In genomic region chr1:100353988-100354387, GRCh38 we compare ENCODE assay signal across 8 cellular contexts. TPM values are rescaled to one million over a fixed set of nuclear protein-coding genes. Genes with fewer than 3 reads are reported as not detected.
DNase-seq lines count a peak whose midpoint lies in the region; ATAC-seq and TF ChIP-seq lines count a peak whose summit lies in the region.

No MANE protein-coding gene starts in this region.

- no peaks in the 10 kb centered on the region for H3K9me3 ChIP-seq in neural progenitor cell (ENCODE audit: low read depth)

- H4K20me1 ChIP-seq in neural progenitor cell (ENCODE audit: low read depth), result peaks cover 36% of the 10 kb centered on the region

- intact Hi-C loops in dorsolateral prefrontal cortex (cut with DNase I), result loop anchor here (2.0 to 10.0 kb wide), 10 partner anchors 87 to 545 kb away; partner anchors contain the start of genes RTCA (in 2 of the 2), SLC30A7 (in 2 of the 2), DBT (in 1 of the 2) and EXTL2 (in 1 of the 2)

- peaks cover 39% of the 10 kb centered on the region for H3F3A ChIP-seq in neural progenitor cell (ENCODE audit: low read depth)

- H3K79me2 ChIP-seq in neural progenitor cell (ENCODE audit: low read depth), result peaks cover 65% of the 10 kb centered on the region

- H3K4me1 ChIP-seq in neural progenitor cell, result peaks cover 48% of the 10 kb centered on the region

- peak overlapping the region; percentile 94 for H3K4me3 Mint-ChIP-seq in neural progenitor cell

- peak; percentile 77 for DNase-seq in Daoy (ENCODE audit: low read depth)
- peak; percentile 23 for DNase-seq in NCI-H1105 treated with DMSO at 0.1 percent for 48 hours (lab: John Stamatoyannopoulos, UW)
- no peak for DNase-seq in dorsolateral prefrontal cortex
- peak; percentile 44 for DNase-seq in neural progenitor cell (ENCODE audit: low spot score)
- DNase-seq in cortex of kidney (lab: John Stamatoyannopoulos, UW), result no peak
- no peak for DNase-seq in activated CD4-positive, alpha-beta T cell treated with anti-CD3 and anti-CD28 coated beads, Interleukin-2, amount 50 U/mL, for 1 hour

- H3K36me3 ChIP-seq in neural progenitor cell, result peaks cover 7% of the 10 kb centered on the region

- H3K4me3 ChIP-seq in dorsolateral prefrontal cortex (peak overlapping the region in 57 of 59 donors; percentile 67 to 94 (median 87)), neural progenitor cell (peak overlapping the region; percentile 93)

- H2AFZ ChIP-seq in neural progenitor cell (replicated peaks), result no peak overlapping the region

- no peaks in the 10 kb centered on the region for H3K9me3 Mint-ChIP-seq in neural progenitor cell

- H3K27me3 ChIP-seq in dorsolateral prefrontal cortex, result no peaks in the 10 kb centered on the region
- H3K27me3 ChIP-seq in neural progenitor cell, result no peaks in the 10 kb centered on the region

- peak overlapping the region; percentile 75 for H3K9ac ChIP-seq in neural progenitor cell

- H3K27ac ChIP-seq in dorsolateral prefrontal cortex, result peak overlapping the region in 11 of 59 donors; percentile 3 to 88 (median 53)
- H3K27ac ChIP-seq in neural progenitor cell, result no peak overlapping the region

- peaks cover 2% of the 10 kb centered on the region for H3K27me3 Mint-ChIP-seq in neural progenitor cell (ENCODE audit: insufficient read depth, low read depth)

- ATAC-seq in GM21619 (IDR thresholded peaks at IDR 0.05; ENCODE audit: unreplicated experiment) (no peak), HG02798 (IDR thresholded peaks at IDR 0.05; ENCODE audit: poor library complexity, unreplicated experiment) (no peak)

- H3K4me1 Mint-ChIP-seq in neural progenitor cell, result peaks cover 50% of the 10 kb centered on the region

- peak overlapping the region; percentile 96 for H3K4me2 ChIP-seq in neural progenitor cell

- peaks cover 6% of the 10 kb centered on the region for H3K36me3 Mint-ChIP-seq in neural progenitor cell

- TF ChIP-seq CTCF in dorsolateral prefrontal cortex (IDR thresholded peaks at IDR 0.05 in 54 of 56, conservative IDR thresholded peaks at IDR 0.05 in 2 of 56; ENCODE audit: low read depth in 1 of 56, partially characterized antibody in 56 of 56), result no peak
- no peak for TF ChIP-seq CTCF in neural progenitor cell (IDR thresholded peaks at IDR 0.05)

- no peak overlapping the region for H3K27ac Mint-ChIP-seq in neural progenitor cell

RNA-seq across cellular contexts. Expression of gene CDC14A, which starts 1.7 kb away (rescaled TPM):
- total RNA-seq in Daoy (2014; rRNA removed; shearing (Covaris generic)), result 4.6 and 5.1 TPM in 2 replicates
- 10 to 100 TPM in 58 of 120 experiments, 1 to 10 TPM in 62; 4.6 to 26.1 (median 9.8) TPM for total RNA-seq in dorsolateral prefrontal cortex
- 26.9 and 37.0 TPM in 2 replicates for total RNA-seq in neural progenitor cell (ENCODE audit: low replicate concordance)

Comparison
In these comparisons a context has a peak if more than half of its experiments do, and no peak if none do; other contexts are left out.
1. DNase-seq: peak in Daoy (single experiment), NCI-H1105 treated with DMSO at 0.1 percent for 48 hours (single experiment) and neural progenitor cell (single experiment); none in dorsolateral prefrontal cortex (0 of 10), cortex of kidney (single experiment) and activated CD4-positive, alpha-beta T cell treated with anti-CD3 and anti-CD28 coated beads, Interleukin-2, amount 50 U/mL, for 1 hour (single experiment).